ENCODE assay signal across 28 cellular contexts in genomic region chr15:60631620-60632019, GRCh38.
"Had no signal": no experiment of that assay in that cellular context is flagged by ENCODE, and none has a peak within 500 bp of the region (broad histone marks: within the 10 kb centered on the region; RNA-seq: fewer than 3 reads in every experiment).

No MANE protein-coding gene starts in this region.

- H3K27me3 Mint-ChIP-seq: stimulated activated memory B cell treated with anti-CD40 and anti-IgM and Interleukin-4, amounts not matched to agents 10 μg/mL and 1 μg/mL and 100 μg/mL, for 72 hours; stimulated activated naive CD8-positive, alpha-beta T cell treated with anti-CD3 and anti-CD28 coated beads, Interleukin-15, amount 100 ng/mL, for 72 hours; stimulated activated naive CD8-positive, alpha-beta T cell treated with anti-CD3 and anti-CD28 coated beads, Interleukin-15, Interleukin-2, amounts not matched to agents 100 ng/mL and 50 ng/mL, for 24 hours had no signal

- ATAC-seq: stimulated activated effector memory CD8-positive, alpha-beta T cell treated with anti-CD3 and anti-CD28 coated beads, Interleukin-12 subunit alpha, Interleukin-12 subunit beta, amount 100 ng/mL, for 72 hours; stimulated activated memory B cell treated with anti-CD40 and anti-IgM and Interleukin-4, amounts not matched to agents 10 μg/mL and 1 μg/mL and 100 μg/mL, for 72 hours; stimulated activated naive B cell treated with anti-CD40 and anti-IgM and Interleukin-4, amounts not matched to agents 10 μg/mL and 1 μg/mL and 100 μg/mL, for 72 hours; stimulated activated naive CD8-positive, alpha-beta T cell treated with anti-CD3 and anti-CD28 coated beads, Interleukin-15, amount 100 ng/mL, for 72 hours; stimulated activated naive CD8-positive, alpha-beta T cell treated with anti-CD3 and anti-CD28 coated beads, Interleukin-15, Interleukin-2, amounts not matched to agents 100 U/mL and 50 U/mL, for 24 hours; upper lobe of right lung had no signal

- H3K36me3 ChIP-seq: stomach, suprapubic skin, thoracic aorta, thyroid gland, tibial artery, tibial nerve, transverse colon, upper lobe of left lung, upper lobe of right lung, uterus, vagina had no signal

- H3K4me3 Mint-ChIP-seq: stimulated activated effector memory CD8-positive, alpha-beta T cell treated with anti-CD3 and anti-CD28 coated beads, Interleukin-12 subunit alpha, Interleukin-12 subunit beta, amount 100 ng/mL, for 72 hours; stimulated activated memory B cell treated with anti-CD40 and anti-IgM and Interleukin-4, amounts not matched to agents 10 μg/mL and 1 μg/mL and 100 μg/mL, for 72 hours; stimulated activated naive B cell treated with anti-CD40 and anti-IgM and Interleukin-4, amounts not matched to agents 10 μg/mL and 1 μg/mL and 100 μg/mL, for 72 hours; stimulated activated naive CD8-positive, alpha-beta T cell treated with anti-CD3 and anti-CD28 coated beads, Interleukin-15, amount 100 ng/mL, for 72 hours; stimulated activated naive CD8-positive, alpha-beta T cell treated with anti-CD3 and anti-CD28 coated beads, Interleukin-15, Interleukin-2, amounts not matched to agents 100 ng/mL and 50 ng/mL, for 24 hours; type B pancreatic cell had no signal

- H3K27ac Mint-ChIP-seq: stimulated activated effector memory CD8-positive, alpha-beta T cell treated with anti-CD3 and anti-CD28 coated beads, Interleukin-12 subunit alpha, Interleukin-12 subunit beta, amount 100 ng/mL, for 72 hours; stimulated activated memory B cell treated with anti-CD40 and anti-IgM and Interleukin-4, amounts not matched to agents 10 μg/mL and 1 μg/mL and 100 μg/mL, for 72 hours; stimulated activated naive B cell treated with anti-CD40 and anti-IgM and Interleukin-4, amounts not matched to agents 10 μg/mL and 1 μg/mL and 100 μg/mL, for 72 hours; stimulated activated naive CD8-positive, alpha-beta T cell treated with anti-CD3 and anti-CD28 coated beads, Interleukin-15, amount 100 ng/mL, for 72 hours; stimulated activated naive CD8-positive, alpha-beta T cell treated with anti-CD3 and anti-CD28 coated beads, Interleukin-15, Interleukin-2, amounts not matched to agents 100 ng/mL and 50 ng/mL, for 24 hours; type B pancreatic cell had no signal

- H3K4me1 ChIP-seq: testis, tibial artery, tibial nerve, transverse colon, upper lobe of left lung, uterus, vagina had no signal

- H3K4me3 ChIP-seq: stomach, suprapubic skin, testis, thoracic aorta, thyroid gland, tibial artery, tibial nerve, transverse colon, upper lobe of left lung, upper lobe of right lung, uterus, vagina had no signal

- H3K9me3 ChIP-seq: stomach, suprapubic skin, testis, thoracic aorta, thyroid gland, tibial artery, tibial nerve, transverse colon, upper lobe of left lung, upper lobe of right lung, uterus, vagina had no signal

- DNase-seq: stimulated activated CD4-positive, alpha-beta T cell treated with anti-CD3 and anti-CD28 coated beads, Interleukin-2, amount 100 ng/mL, for 48 hours; stimulated activated CD4-positive, alpha-beta T cell treated with anti-CD3 and anti-CD28 coated beads, Interleukin-4, amount 100 ng/mL, for 1 hour; stimulated activated CD4-positive, alpha-beta T cell treated with anti-CD3 and anti-CD28 coated beads, Interleukin-4, amount 100 ng/mL, for 24 hours; stimulated activated CD4-positive, alpha-beta T cell treated with anti-CD3 and anti-CD28 coated beads, Interleukin-4, amount 100 ng/mL, for 4 hours; stimulated activated CD8-positive, alpha-beta memory T cell treated with anti-CD3 and anti-CD28 coated beads, Interleukin-4, amount 100 ng/mL, for 48 hours; stimulated activated naive B cell treated with anti-CD40 and anti-IgM and Interleukin-4, amounts not matched to agents 10 μg/mL and 1 μg/mL and 100 μg/mL, for 72 hours; stimulated activated naive CD4-positive, alpha-beta T cell; stimulated activated naive CD4-positive, alpha-beta T cell treated with Interleukin-2 at 50 U/mL for 16 hours; stimulated activated naive CD8-positive, alpha-beta T cell treated with anti-CD3 and anti-CD28 coated beads, Interleukin-15, amount 100 ng/mL, for 72 hours; stimulated activated naive CD8-positive, alpha-beta T cell treated with anti-CD3 and anti-CD28 coated beads, Interleukin-15, Interleukin-2, amounts not matched to agents 100 U/mL and 50 U/mL, for 24 hours; stomach; substantia nigra; testis; thyroid gland; tibial artery; transverse colon; trophoblast cell; upper lobe of right lung; uterus had no signal

- H3K36me3 Mint-ChIP-seq: stimulated activated effector memory CD8-positive, alpha-beta T cell treated with anti-CD3 and anti-CD28 coated beads, Interleukin-12 subunit alpha, Interleukin-12 subunit beta, amount 100 ng/mL, for 72 hours; stimulated activated naive B cell treated with anti-CD40 and anti-IgM and Interleukin-4, amounts not matched to agents 10 μg/mL and 1 μg/mL and 100 μg/mL, for 72 hours; type B pancreatic cell had no signal

- H3K27me3 ChIP-seq: stomach, suprapubic skin, testis, thyroid gland, tibial artery, tibial nerve, transverse colon, upper lobe of left lung, upper lobe of right lung, uterus, vagina had no signal

- H3K27ac ChIP-seq: stomach, suprapubic skin, testis, thoracic aorta, thyroid gland, tibial artery, tibial nerve, transverse colon, upper lobe of left lung, upper lobe of right lung, uterus, vagina had no signal

- H3K9me3 Mint-ChIP-seq: stimulated activated effector memory CD8-positive, alpha-beta T cell treated with anti-CD3 and anti-CD28 coated beads, Interleukin-12 subunit alpha, Interleukin-12 subunit beta, amount 100 ng/mL, for 72 hours; stimulated activated naive B cell treated with anti-CD40 and anti-IgM and Interleukin-4, amounts not matched to agents 10 μg/mL and 1 μg/mL and 100 μg/mL, for 72 hours; stimulated activated naive CD8-positive, alpha-beta T cell treated with anti-CD3 and anti-CD28 coated beads, Interleukin-15, Interleukin-2, amounts not matched to agents 100 ng/mL and 50 ng/mL, for 24 hours; type B pancreatic cell had no signal
